In genomic region chr11:88399171-88399570, GRCh38 we compare ENCODE assay signal across 19 cellular contexts.
DNase-seq lines count a peak whose midpoint lies in the region; ATAC-seq and TF ChIP-seq lines count a peak whose summit lies in the region.
"Had no signal": no experiment of that assay in that cellular context is flagged by ENCODE, and none has a peak within 500 bp of the region (broad histone marks: within the 10 kb centered on the region; RNA-seq: fewer than 3 reads in every experiment).

No MANE protein-coding gene starts in this region.

- H4K20me1 ChIP-seq in PC-3 (ENCODE audit: low read length) (no peaks in the 10 kb centered on the region), neural progenitor cell (ENCODE audit: low read depth) (no peaks in the 10 kb centered on the region)

- H3K4me1 Mint-ChIP-seq in MCF 10A (ENCODE audit: insufficient read depth, unreplicated experiment): peaks cover 27% of the 10 kb centered on the region
- H3K4me1 Mint-ChIP-seq in neural progenitor cell: peaks cover 7% of the 10 kb centered on the region
- peaks cover 14% of the 10 kb centered on the region for H3K4me1 Mint-ChIP-seq in endodermal cell
- H3K4me1 Mint-ChIP-seq: B cell had no signal

- no peaks in the 10 kb centered on the region for H3K36me3 Mint-ChIP-seq in MCF 10A (ENCODE audit: insufficient read depth, unreplicated experiment)
- H3K36me3 Mint-ChIP-seq in neural progenitor cell: no peaks in the 10 kb centered on the region
- H3K36me3 Mint-ChIP-seq in endodermal cell (ENCODE audit: low read depth): no peaks in the 10 kb centered on the region
- H3K36me3 Mint-ChIP-seq: CD4-positive, alpha-beta memory T cell had no signal

- no peak overlapping the region for H3K27ac ChIP-seq in breast epithelium
- H3K27ac ChIP-seq in PC-3 (ENCODE audit: low read length): peak overlapping the region; percentile 87
- no peak overlapping the region for H3K27ac ChIP-seq in neural progenitor cell
- H3K27ac ChIP-seq in endodermal cell (ENCODE audit: low read depth, low read length): no peak overlapping the region
- H3K27ac ChIP-seq: KMS-11 had no signal

- no peak for TF ChIP-seq CTCF in MCF 10A (IDR thresholded peaks at IDR 0.05; ENCODE audit: unreplicated experiment)
- TF ChIP-seq CTCF in breast epithelium (IDR thresholded peaks at IDR 0.05): no peak
- TF ChIP-seq CTCF in PC-3 (conservative IDR thresholded peaks at IDR 0.05; ENCODE audit: low read depth, low read length): no peak
- TF ChIP-seq CTCF in epithelial cell of esophagus (IDR thresholded peaks at IDR 0.05; ENCODE audit: insufficient read depth, low read depth, low read length, missing control alignments): no peak
- TF ChIP-seq CTCF in neural progenitor cell (IDR thresholded peaks at IDR 0.05): no peak
- no peak for TF ChIP-seq CTCF in BE2C (IDR thresholded peaks at IDR 0.05; ENCODE audit: low read depth, low read length)
- TF ChIP-seq CTCF in endodermal cell (conservative IDR thresholded peaks at IDR 0.05): no peak

- H3K27me3 Mint-ChIP-seq in MCF 10A (ENCODE audit: insufficient read depth, unreplicated experiment): no peaks in the 10 kb centered on the region
- no peaks in the 10 kb centered on the region for H3K27me3 Mint-ChIP-seq in neural progenitor cell (ENCODE audit: insufficient read depth, low read depth)
- H3K27me3 Mint-ChIP-seq in endodermal cell (ENCODE audit: insufficient read depth): peaks cover 2% of the 10 kb centered on the region
- H3K27me3 Mint-ChIP-seq: B cell; CD4-positive, alpha-beta memory T cell had no signal

- H3K79me2 ChIP-seq in PC-3 (ENCODE audit: low read length) (no peaks in the 10 kb centered on the region), neural progenitor cell (ENCODE audit: low read depth) (no peaks in the 10 kb centered on the region)

- H3F3A ChIP-seq in PC-3 (ENCODE audit: low read length, unreplicated experiment): peaks cover 5% of the 10 kb centered on the region
- no peaks in the 10 kb centered on the region for H3F3A ChIP-seq in neural progenitor cell (ENCODE audit: low read depth)

- BruUV-seq in MCF 10A (replicated peaks; lab: Mats Ljungman, UMichigan): no TSS peak
- BruUV-seq in PC-3 (replicated peaks; lab: Mats Ljungman, UMichigan): no TSS peak

- H3K9me3 Mint-ChIP-seq in MCF 10A (ENCODE audit: unreplicated experiment) (no peaks in the 10 kb centered on the region), neural progenitor cell (no peaks in the 10 kb centered on the region), endodermal cell (peaks cover 2% of the 10 kb centered on the region)
- H3K9me3 Mint-ChIP-seq: CD4-positive, alpha-beta memory T cell had no signal

- H3K27ac Mint-ChIP-seq in MCF 10A (ENCODE audit: low read depth, unreplicated experiment): peak overlapping the region; percentile 63
- H3K27ac Mint-ChIP-seq in neural progenitor cell: no peak overlapping the region
- H3K27ac Mint-ChIP-seq in endodermal cell: no peak overlapping the region
- H3K27ac Mint-ChIP-seq: B cell; CD4-positive, alpha-beta memory T cell had no signal

- 93% methylated on average over 1 of the region's 1 CpG; no CpG with 5 or more reads in 1 of the 2 experiments for WGBS in endodermal cell (ENCODE audit: insufficient coverage in 1 of 2, insufficient read length in 1 of 2), 2 experiments

- H3K9ac ChIP-seq in PC-3 (ENCODE audit: low read length): peak overlapping the region; percentile 46
- H3K9ac ChIP-seq in neural progenitor cell: no peak overlapping the region
- no peak overlapping the region for H3K9ac ChIP-seq in endodermal cell (ENCODE audit: extremely low read depth, low read length, poor library complexity, severe bottlenecking)
- H3K9ac ChIP-seq: KMS-11 had no signal

- CTCF ChIA-PET in MCF 10A (lab: Yijun Ruan, JAX): interaction anchor here (0.7 kb wide), 1 partner anchor 308 kb away, joined by 4 read pairs; no protein-coding TSS in a partner anchor
- CTCF ChIA-PET in PC-3 (lab: Charles Lee): no interaction called here

- TF ChIP-seq POLR2A in breast epithelium (IDR thresholded peaks at IDR 0.05): no peak

- ATAC-seq in PC-3: no peak

- H3K9me3 ChIP-seq in breast epithelium: no peaks in the 10 kb centered on the region
- H3K9me3 ChIP-seq in PC-3 (ENCODE audit: low read length): no peaks in the 10 kb centered on the region
- H3K9me3 ChIP-seq in neural progenitor cell (ENCODE audit: low read depth): no peaks in the 10 kb centered on the region
- no peaks in the 10 kb centered on the region for H3K9me3 ChIP-seq in BE2C
- no peaks in the 10 kb centered on the region for H3K9me3 ChIP-seq in endodermal cell (ENCODE audit: control insufficient read depth, low read length)

- H3K4me3 Mint-ChIP-seq in MCF 10A (ENCODE audit: unreplicated experiment) (no peak overlapping the region), neural progenitor cell (no peak overlapping the region), endodermal cell (no peak overlapping the region)
- H3K4me3 Mint-ChIP-seq: B cell; CD4-positive, alpha-beta memory T cell had no signal

- no peaks in the 10 kb centered on the region for H3K9me2 ChIP-seq in PC-3 (replicated peaks; ENCODE audit: low read length)

- H3K4me2 ChIP-seq in PC-3 (ENCODE audit: low read length) (peak overlapping the region; percentile 70), neural progenitor cell (no peak overlapping the region)
- H3K4me2 ChIP-seq: KMS-11 had no signal

- H3K27me3 ChIP-seq in breast epithelium: no peaks in the 10 kb centered on the region
- H3K27me3 ChIP-seq in PC-3 (ENCODE audit: low read length): no peaks in the 10 kb centered on the region
- no peaks in the 10 kb centered on the region for H3K27me3 ChIP-seq in neural progenitor cell
- no peaks in the 10 kb centered on the region for H3K27me3 ChIP-seq in BE2C
- no peaks in the 10 kb centered on the region for H3K27me3 ChIP-seq in endodermal cell (ENCODE audit: control insufficient read depth, insufficient read depth, low read length, poor library complexity, severe bottlenecking)

- H3K36me3 ChIP-seq in breast epithelium (no peaks in the 10 kb centered on the region), PC-3 (ENCODE audit: low read depth, low read length) (no peaks in the 10 kb centered on the region), neural progenitor cell (no peaks in the 10 kb centered on the region), BE2C (no peaks in the 10 kb centered on the region), endodermal cell (ENCODE audit: control insufficient read depth, insufficient read depth, low read length) (no peaks in the 10 kb centered on the region)

- POLR2A ChIA-PET in MCF 10A (lab: Yijun Ruan, JAX): interaction anchor here (0.6 to 9.3 kb wide), 7 partner anchors 11 to 138 kb away, joined by 3 to 97 read pairs (median 4); partner anchors contain the start of gene CTSC
- POLR2A ChIA-PET in PC-3 (lab: Charles Lee; ENCODE audit: unreplicated experiment): no interaction called here

- intact Hi-C loops in MCF 10A (cut with micrococcal nuclease) (loop anchor here (5.0 kb wide), 1 partner anchor 138 kb away; no protein-coding TSS in a partner anchor), breast epithelium (cut with DNase I; ENCODE audit: low total_unique reads) (no loop called here), PC-3 (cut with micrococcal nuclease) (loop anchor here (5.0 kb wide), 1 partner anchor 143 kb away; no protein-coding TSS in a partner anchor)

- H3K4me3 ChIP-seq in breast epithelium (no peak overlapping the region), PC-3 (ENCODE audit: low read length) (no peak overlapping the region), epithelial cell of esophagus (ENCODE audit: low read length) (no peak overlapping the region), neural progenitor cell (no peak overlapping the region), BE2C (ENCODE audit: low read depth, low read length) (no peak overlapping the region), endodermal cell (ENCODE audit: low read length) (no peak overlapping the region)

- H3K4me1 ChIP-seq in breast epithelium (no peaks in the 10 kb centered on the region), PC-3 (ENCODE audit: insufficient read depth, low read length) (peaks cover 47% of the 10 kb centered on the region), neural progenitor cell (peaks cover 7% of the 10 kb centered on the region), BE2C (no peaks in the 10 kb centered on the region), endodermal cell (ENCODE audit: control insufficient read depth, insufficient read depth, low read length) (peaks cover 5% of the 10 kb centered on the region)

- DNase-seq in MCF 10A (ENCODE audit: unreplicated experiment): no peak
- no peak for DNase-seq in breast epithelium (ENCODE audit: low spot score in 2 of 2)
- DNase-seq in PC-3: no peak
- peak; percentile 49 for DNase-seq in epithelial cell of esophagus (ENCODE audit: low read depth)
- DNase-seq in neural progenitor cell (ENCODE audit: low spot score): no peak
- DNase-seq in BE2C: no peak
- DNase-seq in endodermal cell: no peak
- no peak for DNase-seq in COLO668 (lab: John Stamatoyannopoulos, UW; ENCODE audit: unreplicated experiment)
- DNase-seq: Calu3; CD4-positive, alpha-beta memory T cell; DMS153; MV-4-11; NCI-H1105 treated with DMSO at 0.1 percent for 48 hours; NCI-H2029 treated with DMSO at 0.1 percent for 48 hours; NCI-H2171 treated with DMSO at 0.1 percent for 48 hours; NCI-H526; SHP77 had no signal

- H2AFZ ChIP-seq in PC-3 (ENCODE audit: low read length) (no peak overlapping the region), neural progenitor cell (replicated peaks) (no peak overlapping the region)
